In genomic region chr1:181086926-181087325, GRCh38 we compare ENCODE assay signal across 13 cellular contexts. TPM values are rescaled to one million over a fixed set of nuclear protein-coding genes. Genes with fewer than 3 reads are reported as not detected.
DNase-seq lines count a peak whose midpoint lies in the region; ATAC-seq and TF ChIP-seq lines count a peak whose summit lies in the region.
"Had no signal": no experiment of that assay in that cellular context is flagged by ENCODE, and none has a peak within 500 bp of the region (broad histone marks: within the 10 kb centered on the region; RNA-seq: fewer than 3 reads in every experiment).

No MANE protein-coding gene starts in this region.

- CTCF ChIA-PET in AG04450 (lab: Charles Lee): interaction anchor here (1.0 kb wide), 1 partner anchor 55 kb away, joined by 3 read pairs; no protein-coding TSS in a partner anchor

- H3K9me3 ChIP-seq in AG04450 (ENCODE audit: control insufficient read depth, insufficient read depth, low read length) (no peaks in the 10 kb centered on the region; the same call in 1 of the 2 replicates), gastroesophageal sphincter (no peaks in the 10 kb centered on the region)
- H3K9me3 ChIP-seq: ovary had no signal

- no peak for TF ChIP-seq EP300 in gastroesophageal sphincter (IDR thresholded peaks at IDR 0.05)

- WGBS in gastroesophageal sphincter (ENCODE audit: low coverage in 1 of 2), 2 donors: 63 to 75% methylated on average over 4 to 5 of the region's 5 CpGs

- H3K27ac ChIP-seq in AG04450 (ENCODE audit: low read depth, low read length) (peak overlapping the region; percentile 73), gastroesophageal sphincter (no peak overlapping the region)
- H3K27ac ChIP-seq: KMS-11, ovary had no signal

- ATAC-seq in gastroesophageal sphincter: no peak
- no peak for ATAC-seq in HG02571 (IDR thresholded peaks at IDR 0.05; ENCODE audit: unreplicated experiment)
- ATAC-seq: CD8-positive, alpha-beta T cell had no signal

- no peaks in the 10 kb centered on the region for H3K36me3 ChIP-seq in gastroesophageal sphincter
- H3K36me3 ChIP-seq: ovary had no signal

- TF ChIP-seq POLR2A in gastroesophageal sphincter (IDR thresholded peaks at IDR 0.05): no peak

- H3K4me1 ChIP-seq in gastroesophageal sphincter: peaks cover 0 to 24% (median 5%) of the 10 kb centered on the region in 3 donors

- no peak overlapping the region for H3K4me3 ChIP-seq in AG04450 (ENCODE audit: low read depth, low read length)
- no peak overlapping the region for H3K4me3 ChIP-seq in gastroesophageal sphincter
- H3K4me3 ChIP-seq: ovary had no signal

- H3K27me3 ChIP-seq in AG04450 (ENCODE audit: control insufficient read depth, insufficient read depth, low read length) (no peaks in the 10 kb centered on the region), gastroesophageal sphincter (no peaks in the 10 kb centered on the region)
- H3K27me3 ChIP-seq: ovary had no signal

- DNase-seq in AG04450 (ENCODE audit: low read depth, low spot score) (no peak), HCEC 1CT (peak; percentile 91), SKM-1 (lab: John Stamatoyannopoulos, UW; ENCODE audit: unreplicated experiment) (peak; percentile 67), glomerular visceral epithelial cell (ENCODE audit: extremely low spot score) (peak; percentile 42), NCI-H526 treated with DMSO at 0.1 percent for 48 hours (lab: John Stamatoyannopoulos, UW) (no peak), SHP77 (lab: John Stamatoyannopoulos, UW) (no peak)
- DNase-seq: activated naive CD4-positive, alpha-beta T cell treated with Interleukin-2 at 50 U/mL for 16 hours; CD8-positive, alpha-beta T cell; NCI-H774; ovary had no signal

- no peak for TF ChIP-seq CTCF in AG04450 (IDR thresholded peaks at IDR 0.05; ENCODE audit: low read depth, low read length)
- no peak for TF ChIP-seq CTCF in gastroesophageal sphincter (IDR thresholded peaks at IDR 0.05)

- POLR2A ChIA-PET in AG04450 (lab: Yijun Ruan, JAX): interaction anchor here (0.7 to 6.5 kb wide), 5 partner anchors 8 to 55 kb away, joined by 3 to 82 read pairs (median 3); no protein-coding TSS in a partner anchor

RNA-seq across cellular contexts. Expression of gene IER5, which starts 1.6 kb away (rescaled TPM):
- 20.4 and 20.7 TPM in 2 replicates for polyA plus RNA-seq in AG04450 (2011; rRNA removed)
- polyA minus RNA-seq in AG04450 (2011; rRNA and poly(A)+ RNA removed): 26.6 and 31.9 TPM in 2 replicates
- total RNA-seq in gastroesophageal sphincter: 10 to 100 TPM; 10.7 to 16.7 (median 14.9) TPM

RNA-seq across cellular contexts. Expression of gene MR1, which starts 53.1 kb away (rescaled TPM):
- polyA plus RNA-seq in AG04450 (2011; rRNA removed): 16.7 and 17.2 TPM in 2 replicates
- polyA minus RNA-seq in AG04450 (2011; rRNA and poly(A)+ RNA removed): 11.0 and 12.4 TPM in 2 replicates
- 10 to 100 TPM; 15.3 to 19.8 (median 18.2) TPM for total RNA-seq in gastroesophageal sphincter

Comparison
In these comparisons a context has a peak if more than half of its experiments do, and no peak if none do; other contexts are left out.
1. DNase-seq: peak in HCEC 1CT (single experiment), SKM-1 (single experiment) and glomerular visceral epithelial cell (single experiment); none in AG04450 (single experiment), NCI-H526 treated with DMSO at 0.1 percent for 48 hours (single experiment) and SHP77 (0 of 2).